Comparison of ENCODE assay signal across 13 cellular contexts in genomic region chrX:19647731-19648588, GRCh38.
DNase-seq lines count a peak whose midpoint lies in the region; ATAC-seq and TF ChIP-seq lines count a peak whose summit lies in the region.
"Had no signal": no experiment of that assay in that cellular context is flagged by ENCODE, and none has a peak within 500 bp of the region (broad histone marks: within the 10 kb centered on the region; RNA-seq: fewer than 3 reads in every experiment).

No MANE protein-coding gene starts in this region.

- no peak overlapping the region for H3K4me2 ChIP-seq in smooth muscle cell

- no peak overlapping the region for H3K9ac ChIP-seq in smooth muscle cell (ENCODE audit: low read depth)

- peaks cover 35% of the 10 kb centered on the region for H3K36me3 Mint-ChIP-seq in activated CD8-positive, alpha-beta memory T cell treated with anti-CD3 and anti-CD28 coated beads, Interleukin-2, amount 10 ng/mL, durations not matched to agents 7 days and 5 days
- no peaks in the 10 kb centered on the region for H3K36me3 Mint-ChIP-seq in chondrocyte (ENCODE audit: low read depth)

- no peak overlapping the region for H2AFZ ChIP-seq in smooth muscle cell (ENCODE audit: low read depth)

- peaks cover 39% of the 10 kb centered on the region for H3K4me1 Mint-ChIP-seq in activated CD8-positive, alpha-beta memory T cell treated with anti-CD3 and anti-CD28 coated beads, Interleukin-2, amount 10 ng/mL, durations not matched to agents 7 days and 5 days
- H3K4me1 Mint-ChIP-seq in chondrocyte (ENCODE audit: low read depth), result peaks cover 28% of the 10 kb centered on the region

- H3K27ac ChIP-seq in smooth muscle cell (ENCODE audit: low read depth), result peak overlapping the region; percentile 14
- H3K27ac ChIP-seq: Peyer's patch, spleen had no signal

- TF ChIP-seq CTCF in NB4 (IDR thresholded peaks at IDR 0.05; ENCODE audit: low read depth, low read length) (no peak), chondrocyte (IDR thresholded peaks at IDR 0.05) (no peak), smooth muscle cell (IDR thresholded peaks at IDR 0.05; ENCODE audit: borderline replicate concordance, insufficient read depth, poor library complexity, severe bottlenecking) (no peak)

- no peaks in the 10 kb centered on the region for H3K27me3 ChIP-seq in smooth muscle cell (ENCODE audit: low read depth)
- H3K27me3 ChIP-seq: Peyer's patch, spleen had no signal

- H3K9me3 Mint-ChIP-seq in activated CD8-positive, alpha-beta memory T cell treated with anti-CD3 and anti-CD28 coated beads, Interleukin-2, amount 10 ng/mL, durations not matched to agents 7 days and 5 days (ENCODE audit: low read depth), result no peaks in the 10 kb centered on the region
- peaks cover 25% of the 10 kb centered on the region for H3K9me3 Mint-ChIP-seq in chondrocyte (ENCODE audit: low read depth)

- H4K20me1 ChIP-seq in smooth muscle cell (ENCODE audit: low read depth), result peaks cover 6% of the 10 kb centered on the region

- WGBS in smooth muscle cell (ENCODE audit: low lambda C conversion rate), result 59% methylated on average over 1 of the region's 1 CpG

- H3F3A ChIP-seq in smooth muscle cell (ENCODE audit: low read depth), result no peaks in the 10 kb centered on the region

- no peaks in the 10 kb centered on the region for H3K27me3 Mint-ChIP-seq in activated CD8-positive, alpha-beta memory T cell treated with anti-CD3 and anti-CD28 coated beads, Interleukin-2, amount 10 ng/mL, durations not matched to agents 7 days and 5 days
- H3K27me3 Mint-ChIP-seq in chondrocyte (ENCODE audit: low read depth), result no peaks in the 10 kb centered on the region

- no peaks in the 10 kb centered on the region for H3K4me1 ChIP-seq in smooth muscle cell (ENCODE audit: low read depth)
- H3K4me1 ChIP-seq: Peyer's patch had no signal

- no peaks in the 10 kb centered on the region for H3K79me2 ChIP-seq in smooth muscle cell (ENCODE audit: low read depth)

- no peak for ATAC-seq in activated CD8-positive, alpha-beta memory T cell treated with anti-CD3 and anti-CD28 coated beads, Interleukin-2, amount 10 ng/mL, durations not matched to agents 7 days and 5 days

- H3K9me3 ChIP-seq in smooth muscle cell (replicated peaks; ENCODE audit: low read depth), result no peaks in the 10 kb centered on the region
- H3K9me3 ChIP-seq: Peyer's patch, spleen had no signal

- no peaks in the 10 kb centered on the region for H3K36me3 ChIP-seq in smooth muscle cell (ENCODE audit: low read depth)
- H3K36me3 ChIP-seq: Peyer's patch had no signal

- H3K4me3 Mint-ChIP-seq in activated CD8-positive, alpha-beta memory T cell treated with anti-CD3 and anti-CD28 coated beads, Interleukin-2, amount 10 ng/mL, durations not matched to agents 7 days and 5 days, result no peak overlapping the region
- no peak overlapping the region for H3K4me3 Mint-ChIP-seq in chondrocyte (ENCODE audit: unreplicated experiment)
- H3K4me3 Mint-ChIP-seq: nephron had no signal

- H3K4me3 ChIP-seq in NB4 (ENCODE audit: low read depth, low read length) (no peak overlapping the region), smooth muscle cell (no peak overlapping the region)
- H3K4me3 ChIP-seq: Peyer's patch, spleen had no signal

- H3K27ac Mint-ChIP-seq in activated CD8-positive, alpha-beta memory T cell treated with anti-CD3 and anti-CD28 coated beads, Interleukin-2, amount 10 ng/mL, durations not matched to agents 7 days and 5 days, result peak overlapping the region; percentile 2
- peak overlapping the region; percentile 89 for H3K27ac Mint-ChIP-seq in chondrocyte (ENCODE audit: unreplicated experiment)

- CTCF ChIA-PET in activated CD8-positive, alpha-beta memory T cell treated with anti-CD3 and anti-CD28 coated beads, Interleukin-2, amount 10 ng/mL, durations not matched to agents 7 days and 5 days (lab: Charles Lee), result no interaction called here

- DNase-seq in activated CD8-positive, alpha-beta memory T cell treated with anti-CD3 and anti-CD28 coated beads, Interleukin-2, amount 10 ng/mL, durations not matched to agents 7 days and 5 days, result no peak
- no peak for DNase-seq in activated CD8-positive, alpha-beta memory T cell treated with anti-CD3 and anti-CD28 coated beads, Interleukin-2, amount 50 U/mL, for 4 hours
- peak; percentile 9 for DNase-seq in NB4 (ENCODE audit: low read depth)
- no peak for DNase-seq in chondrocyte (ENCODE audit: low spot score)
- no peak for DNase-seq in smooth muscle cell (lab: John Stamatoyannopoulos, UW; ENCODE audit: unreplicated experiment)
- DNase-seq in HK-2 (ENCODE audit: unreplicated experiment), result no peak
- no peak for DNase-seq in putamen (ENCODE audit: low spot score)
- no peak for DNase-seq in NCI-H2107 treated with DMSO at 0.1 percent for 48 hours (lab: John Stamatoyannopoulos, UW; ENCODE audit: unreplicated experiment)
- DNase-seq: EL, NCI-H446, Peyer's patch, spleen had no signal

- no peak for TF ChIP-seq POLR2A in NB4 (IDR thresholded peaks at IDR 0.05; ENCODE audit: extremely low read depth, insufficient read length)
